Comparison of ENCODE assay signal across 1 cellular context in the genomic region with DNA sequence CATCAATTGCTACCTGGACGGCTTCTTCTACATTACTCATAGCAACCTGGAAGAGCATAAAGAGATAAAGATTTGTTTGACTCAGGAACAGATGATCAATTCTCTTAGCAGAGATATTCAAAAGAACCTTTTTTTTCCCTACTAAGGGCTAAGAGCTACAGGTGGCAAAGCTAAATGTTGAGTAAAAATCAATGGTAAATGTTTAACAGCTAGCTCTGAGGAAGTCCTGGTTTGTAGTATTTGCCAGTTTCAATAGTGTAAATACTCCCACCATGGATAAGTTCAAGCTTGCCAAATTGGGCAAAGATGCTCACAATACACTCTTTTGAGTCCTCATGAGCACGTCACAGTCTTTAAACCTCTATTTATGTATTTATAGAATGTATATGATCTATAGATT.
TF ChIP-seq lines count a peak whose summit lies in the region.

No MANE protein-coding gene starts in this region.

TF ChIP-seq in HepG2, 621 proteins besides CTCF, POLR2A, EP300 and RAD21 (continued from another document and continues in another):
- TF ChIP-seq, protein P1, sequence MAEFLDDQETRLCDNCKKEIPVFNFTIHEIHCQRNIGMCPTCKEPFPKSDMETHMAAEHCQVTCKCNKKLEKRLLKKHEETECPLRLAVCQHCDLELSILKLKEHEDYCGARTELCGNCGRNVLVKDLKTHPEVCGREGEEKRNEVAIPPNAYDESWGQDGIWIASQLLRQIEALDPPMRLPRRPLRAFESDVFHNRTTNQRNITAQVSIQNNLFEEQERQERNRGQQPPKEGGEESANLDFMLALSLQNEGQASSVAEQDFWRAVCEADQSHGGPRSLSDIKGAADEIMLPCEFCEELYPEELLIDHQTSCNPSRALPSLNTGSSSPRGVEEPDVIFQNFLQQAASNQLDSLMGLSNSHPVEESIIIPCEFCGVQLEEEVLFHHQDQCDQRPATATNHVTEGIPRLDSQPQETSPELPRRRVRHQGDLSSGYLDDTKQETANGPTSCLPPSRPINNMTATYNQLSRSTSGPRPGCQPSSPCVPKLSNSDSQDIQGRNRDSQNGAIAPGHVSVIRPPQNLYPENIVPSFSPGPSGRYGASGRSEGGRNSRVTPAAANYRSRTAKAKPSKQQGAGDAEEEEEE (CRISPR knock-in tag; IDR thresholded peaks at IDR 0.05; ENCODE audit: borderline replicate concordance) = no peak
- TF ChIP-seq GATAD1 (CRISPR knock-in tag; IDR thresholded peaks at IDR 0.05) (peak; percentile 27; the same call in 1 of the 2 replicates), RXRB (CRISPR knock-in tag; IDR thresholded peaks at IDR 0.05; ENCODE audit: borderline replicate concordance) (peak; percentile 64; the same call in 1 of the 2 replicates), ZNF263 (CRISPR knock-in tag; IDR thresholded peaks at IDR 0.05) (no peak), FOXM1 (CRISPR knock-in tag; IDR thresholded peaks at IDR 0.05) (no peak), FOXJ3 (CRISPR knock-in tag; IDR thresholded peaks at IDR 0.05; ENCODE audit: borderline replicate concordance) (peak; percentile 52; the same call in 1 of the 2 replicates), SOX6 (IDR thresholded peaks at IDR 0.05) (no peak), SOX6 (CRISPR knock-in tag; IDR thresholded peaks at IDR 0.05) (peak; percentile 63), RAD51 (IDR thresholded peaks at IDR 0.05; ENCODE audit: borderline replicate concordance) (no peak), DPF2 (CRISPR knock-in tag; IDR thresholded peaks at IDR 0.05; ENCODE audit: borderline replicate concordance, low read depth) (peak; percentile 53; the same call in 1 of the 2 replicates), ZMYM4 (CRISPR knock-in tag; IDR thresholded peaks at IDR 0.05) (peak; percentile 80; the same call in 1 of the 2 replicates), MED1 (CRISPR knock-in tag; IDR thresholded peaks at IDR 0.05) (peak; percentile 45; the same call in 1 of the 2 replicates), SMAD3 (CRISPR knock-in tag; IDR thresholded peaks at IDR 0.05) (peak; percentile 61; the same call in 1 of the 2 replicates), CREM (IDR thresholded peaks at IDR 0.05) (peak; percentile 45; the same call in 1 of the 2 replicates), CREM (CRISPR knock-in tag; IDR thresholded peaks at IDR 0.05) (no peak), CHD4 (IDR thresholded peaks at IDR 0.05; ENCODE audit: borderline replicate concordance, low read length) (no peak), ZNF331 (CRISPR knock-in tag; IDR thresholded peaks at IDR 0.05) (peak; percentile 81; the same call in 1 of the 2 replicates), CEBPG (CRISPR knock-in tag; IDR thresholded peaks at IDR 0.05) (peak; percentile 58), NR2F6 (IDR thresholded peaks at IDR 0.05) (peak; percentile 40; the same call in 1 of the 2 replicates), NR2F6 (CRISPR knock-in tag; IDR thresholded peaks at IDR 0.05) (peak; percentile 19; the same call in 1 of the 2 replicates), HOXA3 (CRISPR knock-in tag; IDR thresholded peaks at IDR 0.05) (peak; percentile 24; the same call in 1 of the 2 replicates), POGZ (CRISPR knock-in tag; IDR thresholded peaks at IDR 0.05) (peak; percentile 86), FOXA1 (IDR thresholded peaks at IDR 0.05) (no peak), FOXA1 (CRISPR knock-in tag; IDR thresholded peaks at IDR 0.05) (peak; percentile 62; the same call in 1 of the 2 replicates), HNF4A (CRISPR knock-in tag; IDR thresholded peaks at IDR 0.05) (peak; percentile 24; the same call in 1 of the 2 replicates), NFE2L2 (IDR thresholded peaks at IDR 0.05; ENCODE audit: low read length) (no peak), ZNF644 (CRISPR knock-in tag; IDR thresholded peaks at IDR 0.05; ENCODE audit: low read depth) (peak; percentile 80), FOSL1 (CRISPR knock-in tag; IDR thresholded peaks at IDR 0.05; ENCODE audit: borderline replicate concordance) (no peak), YEATS2 (CRISPR knock-in tag; IDR thresholded peaks at IDR 0.05; ENCODE audit: borderline replicate concordance) (0 out of 2 replicates have a peak, but pooled peaks have one; percentile 32), RFX1 (IDR thresholded peaks at IDR 0.05) (no peak), PHF21A (CRISPR knock-in tag; IDR thresholded peaks at IDR 0.05) (peak; percentile 42; the same call in 1 of the 2 replicates)
- TF ChIP-seq, protein P2, sequence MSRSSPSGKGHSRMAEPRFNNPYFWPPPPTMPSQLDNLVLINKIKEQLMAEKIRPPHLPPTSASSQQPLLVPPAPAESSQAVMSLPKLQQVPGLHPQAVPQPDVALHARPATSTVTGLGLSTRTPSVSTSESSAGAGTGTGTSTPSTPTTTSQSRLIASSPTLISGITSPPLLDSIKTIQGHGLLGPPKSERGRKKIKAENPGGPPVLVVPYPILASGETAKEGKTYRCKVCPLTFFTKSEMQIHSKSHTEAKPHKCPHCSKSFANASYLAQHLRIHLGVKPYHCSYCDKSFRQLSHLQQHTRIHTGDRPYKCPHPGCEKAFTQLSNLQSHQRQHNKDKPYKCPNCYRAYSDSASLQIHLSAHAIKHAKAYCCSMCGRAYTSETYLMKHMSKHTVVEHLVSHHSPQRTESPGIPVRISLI (CRISPR knock-in tag; IDR thresholded peaks at IDR 0.05; ENCODE audit: borderline replicate concordance) = peak; percentile 39; the same call in 1 of the 2 replicates
- TF ChIP-seq, protein P3, sequence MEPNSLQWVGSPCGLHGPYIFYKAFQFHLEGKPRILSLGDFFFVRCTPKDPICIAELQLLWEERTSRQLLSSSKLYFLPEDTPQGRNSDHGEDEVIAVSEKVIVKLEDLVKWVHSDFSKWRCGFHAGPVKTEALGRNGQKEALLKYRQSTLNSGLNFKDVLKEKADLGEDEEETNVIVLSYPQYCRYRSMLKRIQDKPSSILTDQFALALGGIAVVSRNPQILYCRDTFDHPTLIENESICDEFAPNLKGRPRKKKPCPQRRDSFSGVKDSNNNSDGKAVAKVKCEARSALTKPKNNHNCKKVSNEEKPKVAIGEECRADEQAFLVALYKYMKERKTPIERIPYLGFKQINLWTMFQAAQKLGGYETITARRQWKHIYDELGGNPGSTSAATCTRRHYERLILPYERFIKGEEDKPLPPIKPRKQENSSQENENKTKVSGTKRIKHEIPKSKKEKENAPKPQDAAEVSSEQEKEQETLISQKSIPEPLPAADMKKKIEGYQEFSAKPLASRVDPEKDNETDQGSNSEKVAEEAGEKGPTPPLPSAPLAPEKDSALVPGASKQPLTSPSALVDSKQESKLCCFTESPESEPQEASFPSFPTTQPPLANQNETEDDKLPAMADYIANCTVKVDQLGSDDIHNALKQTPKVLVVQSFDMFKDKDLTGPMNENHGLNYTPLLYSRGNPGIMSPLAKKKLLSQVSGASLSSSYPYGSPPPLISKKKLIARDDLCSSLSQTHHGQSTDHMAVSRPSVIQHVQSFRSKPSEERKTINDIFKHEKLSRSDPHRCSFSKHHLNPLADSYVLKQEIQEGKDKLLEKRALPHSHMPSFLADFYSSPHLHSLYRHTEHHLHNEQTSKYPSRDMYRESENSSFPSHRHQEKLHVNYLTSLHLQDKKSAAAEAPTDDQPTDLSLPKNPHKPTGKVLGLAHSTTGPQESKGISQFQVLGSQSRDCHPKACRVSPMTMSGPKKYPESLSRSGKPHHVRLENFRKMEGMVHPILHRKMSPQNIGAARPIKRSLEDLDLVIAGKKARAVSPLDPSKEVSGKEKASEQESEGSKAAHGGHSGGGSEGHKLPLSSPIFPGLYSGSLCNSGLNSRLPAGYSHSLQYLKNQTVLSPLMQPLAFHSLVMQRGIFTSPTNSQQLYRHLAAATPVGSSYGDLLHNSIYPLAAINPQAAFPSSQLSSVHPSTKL (CRISPR knock-in tag; IDR thresholded peaks at IDR 0.05) = peak; percentile 89
- TF ChIP-seq, protein P4, sequence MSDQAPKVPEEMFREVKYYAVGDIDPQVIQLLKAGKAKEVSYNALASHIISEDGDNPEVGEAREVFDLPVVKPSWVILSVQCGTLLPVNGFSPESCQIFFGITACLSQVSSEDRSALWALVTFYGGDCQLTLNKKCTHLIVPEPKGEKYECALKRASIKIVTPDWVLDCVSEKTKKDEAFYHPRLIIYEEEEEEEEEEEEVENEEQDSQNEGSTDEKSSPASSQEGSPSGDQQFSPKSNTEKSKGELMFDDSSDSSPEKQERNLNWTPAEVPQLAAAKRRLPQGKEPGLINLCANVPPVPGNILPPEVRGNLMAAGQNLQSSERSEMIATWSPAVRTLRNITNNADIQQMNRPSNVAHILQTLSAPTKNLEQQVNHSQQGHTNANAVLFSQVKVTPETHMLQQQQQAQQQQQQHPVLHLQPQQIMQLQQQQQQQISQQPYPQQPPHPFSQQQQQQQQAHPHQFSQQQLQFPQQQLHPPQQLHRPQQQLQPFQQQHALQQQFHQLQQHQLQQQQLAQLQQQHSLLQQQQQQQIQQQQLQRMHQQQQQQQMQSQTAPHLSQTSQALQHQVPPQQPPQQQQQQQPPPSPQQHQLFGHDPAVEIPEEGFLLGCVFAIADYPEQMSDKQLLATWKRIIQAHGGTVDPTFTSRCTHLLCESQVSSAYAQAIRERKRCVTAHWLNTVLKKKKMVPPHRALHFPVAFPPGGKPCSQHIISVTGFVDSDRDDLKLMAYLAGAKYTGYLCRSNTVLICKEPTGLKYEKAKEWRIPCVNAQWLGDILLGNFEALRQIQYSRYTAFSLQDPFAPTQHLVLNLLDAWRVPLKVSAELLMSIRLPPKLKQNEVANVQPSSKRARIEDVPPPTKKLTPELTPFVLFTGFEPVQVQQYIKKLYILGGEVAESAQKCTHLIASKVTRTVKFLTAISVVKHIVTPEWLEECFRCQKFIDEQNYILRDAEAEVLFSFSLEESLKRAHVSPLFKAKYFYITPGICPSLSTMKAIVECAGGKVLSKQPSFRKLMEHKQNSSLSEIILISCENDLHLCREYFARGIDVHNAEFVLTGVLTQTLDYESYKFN (CRISPR knock-in tag; conservative IDR thresholded peaks at IDR 0.05) = peak; percentile 80
- TF ChIP-seq, protein P5, sequence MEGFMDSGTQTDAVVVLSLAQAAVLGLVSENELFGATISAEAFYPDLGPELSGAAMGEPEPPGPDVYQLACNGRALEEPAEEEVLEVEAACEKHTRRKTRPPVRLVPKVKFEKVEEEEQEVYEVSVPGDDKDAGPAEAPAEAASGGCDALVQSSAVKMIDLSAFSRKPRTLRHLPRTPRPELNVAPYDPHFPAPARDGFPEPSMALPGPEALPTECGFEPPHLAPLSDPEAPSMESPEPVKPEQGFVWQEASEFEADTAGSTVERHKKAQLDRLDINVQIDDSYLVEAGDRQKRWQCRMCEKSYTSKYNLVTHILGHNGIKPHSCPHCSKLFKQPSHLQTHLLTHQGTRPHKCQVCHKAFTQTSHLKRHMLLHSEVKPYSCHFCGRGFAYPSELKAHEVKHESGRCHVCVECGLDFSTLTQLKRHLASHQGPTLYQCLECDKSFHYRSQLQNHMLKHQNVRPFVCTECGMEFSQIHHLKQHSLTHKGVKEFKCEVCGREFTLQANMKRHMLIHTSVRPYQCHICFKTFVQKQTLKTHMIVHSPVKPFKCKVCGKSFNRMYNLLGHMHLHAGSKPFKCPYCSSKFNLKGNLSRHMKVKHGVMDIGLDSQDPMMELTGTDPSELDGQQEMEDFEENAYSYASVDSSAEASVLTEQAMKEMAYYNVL (CRISPR knock-in tag; IDR thresholded peaks at IDR 0.05; ENCODE audit: borderline replicate concordance) = 0 out of 2 replicates have a peak, but pooled peaks have one; percentile 32
- TF ChIP-seq, protein P6, sequence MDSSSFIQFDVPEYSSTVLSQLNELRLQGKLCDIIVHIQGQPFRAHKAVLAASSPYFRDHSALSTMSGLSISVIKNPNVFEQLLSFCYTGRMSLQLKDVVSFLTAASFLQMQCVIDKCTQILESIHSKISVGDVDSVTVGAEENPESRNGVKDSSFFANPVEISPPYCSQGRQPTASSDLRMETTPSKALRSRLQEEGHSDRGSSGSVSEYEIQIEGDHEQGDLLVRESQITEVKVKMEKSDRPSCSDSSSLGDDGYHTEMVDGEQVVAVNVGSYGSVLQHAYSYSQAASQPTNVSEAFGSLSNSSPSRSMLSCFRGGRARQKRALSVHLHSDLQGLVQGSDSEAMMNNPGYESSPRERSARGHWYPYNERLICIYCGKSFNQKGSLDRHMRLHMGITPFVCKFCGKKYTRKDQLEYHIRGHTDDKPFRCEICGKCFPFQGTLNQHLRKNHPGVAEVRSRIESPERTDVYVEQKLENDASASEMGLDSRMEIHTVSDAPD (CRISPR knock-in tag; IDR thresholded peaks at IDR 0.05) = peak; percentile 97
- TF ChIP-seq, protein P7, sequence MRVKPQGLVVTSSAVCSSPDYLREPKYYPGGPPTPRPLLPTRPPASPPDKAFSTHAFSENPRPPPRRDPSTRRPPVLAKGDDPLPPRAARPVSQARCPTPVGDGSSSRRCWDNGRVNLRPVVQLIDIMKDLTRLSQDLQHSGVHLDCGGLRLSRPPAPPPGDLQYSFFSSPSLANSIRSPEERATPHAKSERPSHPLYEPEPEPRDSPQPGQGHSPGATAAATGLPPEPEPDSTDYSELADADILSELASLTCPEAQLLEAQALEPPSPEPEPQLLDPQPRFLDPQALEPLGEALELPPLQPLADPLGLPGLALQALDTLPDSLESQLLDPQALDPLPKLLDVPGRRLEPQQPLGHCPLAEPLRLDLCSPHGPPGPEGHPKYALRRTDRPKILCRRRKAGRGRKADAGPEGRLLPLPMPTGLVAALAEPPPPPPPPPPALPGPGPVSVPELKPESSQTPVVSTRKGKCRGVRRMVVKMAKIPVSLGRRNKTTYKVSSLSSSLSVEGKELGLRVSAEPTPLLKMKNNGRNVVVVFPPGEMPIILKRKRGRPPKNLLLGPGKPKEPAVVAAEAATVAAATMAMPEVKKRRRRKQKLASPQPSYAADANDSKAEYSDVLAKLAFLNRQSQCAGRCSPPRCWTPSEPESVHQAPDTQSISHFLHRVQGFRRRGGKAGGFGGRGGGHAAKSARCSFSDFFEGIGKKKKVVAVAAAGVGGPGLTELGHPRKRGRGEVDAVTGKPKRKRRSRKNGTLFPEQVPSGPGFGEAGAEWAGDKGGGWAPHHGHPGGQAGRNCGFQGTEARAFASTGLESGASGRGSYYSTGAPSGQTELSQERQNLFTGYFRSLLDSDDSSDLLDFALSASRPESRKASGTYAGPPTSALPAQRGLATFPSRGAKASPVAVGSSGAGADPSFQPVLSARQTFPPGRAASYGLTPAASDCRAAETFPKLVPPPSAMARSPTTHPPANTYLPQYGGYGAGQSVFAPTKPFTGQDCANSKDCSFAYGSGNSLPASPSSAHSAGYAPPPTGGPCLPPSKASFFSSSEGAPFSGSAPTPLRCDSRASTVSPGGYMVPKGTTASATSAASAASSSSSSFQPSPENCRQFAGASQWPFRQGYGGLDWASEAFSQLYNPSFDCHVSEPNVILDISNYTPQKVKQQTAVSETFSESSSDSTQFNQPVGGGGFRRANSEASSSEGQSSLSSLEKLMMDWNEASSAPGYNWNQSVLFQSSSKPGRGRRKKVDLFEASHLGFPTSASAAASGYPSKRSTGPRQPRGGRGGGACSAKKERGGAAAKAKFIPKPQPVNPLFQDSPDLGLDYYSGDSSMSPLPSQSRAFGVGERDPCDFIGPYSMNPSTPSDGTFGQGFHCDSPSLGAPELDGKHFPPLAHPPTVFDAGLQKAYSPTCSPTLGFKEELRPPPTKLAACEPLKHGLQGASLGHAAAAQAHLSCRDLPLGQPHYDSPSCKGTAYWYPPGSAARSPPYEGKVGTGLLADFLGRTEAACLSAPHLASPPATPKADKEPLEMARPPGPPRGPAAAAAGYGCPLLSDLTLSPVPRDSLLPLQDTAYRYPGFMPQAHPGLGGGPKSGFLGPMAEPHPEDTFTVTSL (CRISPR knock-in tag; IDR thresholded peaks at IDR 0.05; ENCODE audit: borderline replicate concordance) = peak; percentile 85
